Comparison of ENCODE assay signal across 16 cellular contexts in genomic region chr5:157189223-157189622, GRCh38. TPM values are rescaled to one million over a fixed set of nuclear protein-coding genes. Genes with fewer than 3 reads are reported as not detected.
A peak's percentile ranks its signal among the peaks of the same experiment; 100 is the strongest.
DNase-seq lines count a peak whose midpoint lies in the region; ATAC-seq and TF ChIP-seq lines count a peak whose summit lies in the region.
"Had no signal": no experiment of that assay in that cellular context is flagged by ENCODE, and none has a peak within 500 bp of the region (broad histone marks: within the 10 kb centered on the region; RNA-seq: fewer than 3 reads in every experiment).

No MANE protein-coding gene starts in this region.

- no peaks in the 10 kb centered on the region for H3K36me3 ChIP-seq in prostate gland
- H3K36me3 ChIP-seq: ascending aorta, esophagus squamous epithelium, neutrophil had no signal

- TF ChIP-seq POLR2A in prostate gland (IDR thresholded peaks at IDR 0.05): no peak

- no peak for TF ChIP-seq CTCF in prostate gland (IDR thresholded peaks at IDR 0.05)

- H3K27me3 Mint-ChIP-seq in activated CD8-positive, alpha-beta T cell treated with anti-CD3 and anti-CD28 coated beads, Interleukin-2, amount 10 ng/mL, durations not matched to agents 7 days and 5 days (ENCODE audit: low read depth): no peaks in the 10 kb centered on the region

- H3K9me3 ChIP-seq in prostate gland: no peaks in the 10 kb centered on the region
- H3K9me3 ChIP-seq: ascending aorta, esophagus squamous epithelium, neutrophil had no signal

- peak; percentile 57 for ATAC-seq in HG02763 (IDR thresholded peaks at IDR 0.05; ENCODE audit: unreplicated experiment)
- ATAC-seq in activated CD8-positive, alpha-beta T cell treated with anti-CD3 and anti-CD28 coated beads, Interleukin-2, amount 10 ng/mL, durations not matched to agents 7 days and 5 days: no peak

- peak overlapping the region; percentile 99 for H3K4me3 Mint-ChIP-seq in activated CD8-positive, alpha-beta T cell treated with anti-CD3 and anti-CD28 coated beads, Interleukin-2, amount 10 ng/mL, durations not matched to agents 7 days and 5 days

- DNase-seq in activated CD8-positive, alpha-beta memory T cell treated with anti-CD3 and anti-CD28 coated beads for 24 hours: peak; percentile 76
- DNase-seq in activated CD8-positive, alpha-beta memory T cell treated with anti-CD3 and anti-CD28 coated beads, Interleukin-2, amount 50 U/mL, for 48 hours: no peak
- DNase-seq in activated CD8-positive, alpha-beta T cell treated with anti-CD3 and anti-CD28 coated beads, Interleukin-2, amount 10 ng/mL, durations not matched to agents 7 days and 5 days: peak; percentile 41
- peak; percentile 69 for DNase-seq in stimulated activated CD4-positive, alpha-beta T cell treated with anti-CD3 and anti-CD28 coated beads, Interleukin-4, amount 100 ng/mL, for 24 hours
- DNase-seq in NCI-H2227 treated with DMSO at 0.1 percent for 48 hours (lab: John Stamatoyannopoulos, UW) (no peak), caudate nucleus (lab: John Stamatoyannopoulos, UW) (no peak), prostate gland (ENCODE audit: low spot score) (no peak)
- DNase-seq: esophagus squamous epithelium, GF-D8, NCI-H146, OCI-M1, trophoblast cell had no signal

- H3K27ac ChIP-seq in caudate nucleus (ENCODE audit: low read depth, low read length): no peak overlapping the region
- no peak overlapping the region for H3K27ac ChIP-seq in prostate gland
- H3K27ac ChIP-seq: ascending aorta, esophagus squamous epithelium, neutrophil had no signal

- CTCF ChIA-PET in activated CD8-positive, alpha-beta T cell treated with anti-CD3 and anti-CD28 coated beads, Interleukin-2, amount 10 ng/mL, durations not matched to agents 7 days and 5 days (lab: Charles Lee): interaction anchor here (0.6 to 13.4 kb wide), 11 partner anchors 9 to 269 kb away, joined by 3 to 162 read pairs (median 6); partner anchors contain the start of gene ITK

- POLR2A ChIA-PET in activated CD8-positive, alpha-beta T cell treated with anti-CD3 and anti-CD28 coated beads, Interleukin-2, amount 10 ng/mL, durations not matched to agents 7 days and 5 days (lab: Charles Lee): interaction anchor here (0.7 to 16.5 kb wide), 19 partner anchors 6 to 84 kb away, joined by 3 to 176 read pairs (median 9); partner anchors contain the start of genes HAVCR2, ITK and MED7

- H3K27me3 ChIP-seq in prostate gland (replicated peaks; ENCODE audit: insufficient read depth): no peaks in the 10 kb centered on the region
- H3K27me3 ChIP-seq: ascending aorta had no signal

- H3K4me1 Mint-ChIP-seq in activated CD8-positive, alpha-beta T cell treated with anti-CD3 and anti-CD28 coated beads, Interleukin-2, amount 10 ng/mL, durations not matched to agents 7 days and 5 days (ENCODE audit: low read depth): peaks cover 79% of the 10 kb centered on the region

- intact Hi-C loops in prostate gland (cut with DNase I): no loop called here

- H3K4me3 ChIP-seq in prostate gland: no peak overlapping the region
- H3K4me3 ChIP-seq: ascending aorta, esophagus squamous epithelium had no signal

- H3K4me1 ChIP-seq in prostate gland (replicated peaks): no peaks in the 10 kb centered on the region
- H3K4me1 ChIP-seq: ascending aorta, esophagus squamous epithelium had no signal

- 86% methylated on average over 7 of the region's 7 CpGs for WGBS in prostate gland

- H3K9me3 Mint-ChIP-seq in activated CD8-positive, alpha-beta T cell treated with anti-CD3 and anti-CD28 coated beads, Interleukin-2, amount 10 ng/mL, durations not matched to agents 7 days and 5 days (ENCODE audit: insufficient read depth): no peaks in the 10 kb centered on the region

- H3K36me3 Mint-ChIP-seq in activated CD8-positive, alpha-beta T cell treated with anti-CD3 and anti-CD28 coated beads, Interleukin-2, amount 10 ng/mL, durations not matched to agents 7 days and 5 days (ENCODE audit: low read depth): peaks cover 91% of the 10 kb centered on the region

- H3K27ac Mint-ChIP-seq in activated CD8-positive, alpha-beta T cell treated with anti-CD3 and anti-CD28 coated beads, Interleukin-2, amount 10 ng/mL, durations not matched to agents 7 days and 5 days: peak overlapping the region; percentile 82

RNA-seq across cellular contexts. Expression of gene ITK, which starts 8.6 kb away (rescaled TPM):
- total RNA-seq in activated CD8-positive, alpha-beta T cell treated with anti-CD3 and anti-CD28 coated beads, Interleukin-2, amount 10 ng/mL, durations not matched to agents 7 days and 5 days: 100 to 1,000 TPM; 254 to 263 TPM
- total RNA-seq in prostate gland: 1 to 10 TPM; 2.2 to 5.6 TPM
- total RNA-seq: A673 had no signal

RNA-seq across cellular contexts. Expression of gene GARIN3, which starts 23.2 kb away (rescaled TPM):
- total RNA-seq in activated CD8-positive, alpha-beta T cell treated with anti-CD3 and anti-CD28 coated beads, Interleukin-2, amount 10 ng/mL, durations not matched to agents 7 days and 5 days: not detected
- total RNA-seq in prostate gland: under 1 TPM in 1 of 2 donors, not detected in 1; 0.97 TPM
- total RNA-seq: A673, ascending aorta, esophagus squamous epithelium had no signal

RNA-seq across cellular contexts. Expression of gene MED7, which starts 46.6 kb away (rescaled TPM):
- total RNA-seq in activated CD8-positive, alpha-beta T cell treated with anti-CD3 and anti-CD28 coated beads, Interleukin-2, amount 10 ng/mL, durations not matched to agents 7 days and 5 days: 10 to 100 TPM; 13.1 to 13.9 TPM
- total RNA-seq in prostate gland: 10 to 100 TPM; 10.7 to 11.1 TPM

Comparison
In these comparisons a context has a peak if more than half of its experiments do, and no peak if none do; other contexts are left out.
1. DNase-seq: peak in activated CD8-positive, alpha-beta memory T cell treated with anti-CD3 and anti-CD28 coated beads for 24 hours (single experiment), activated CD8-positive, alpha-beta T cell treated with anti-CD3 and anti-CD28 coated beads, Interleukin-2, amount 10 ng/mL, durations not matched to agents 7 days and 5 days (single experiment) and stimulated activated CD4-positive, alpha-beta T cell treated with anti-CD3 and anti-CD28 coated beads, Interleukin-4, amount 100 ng/mL, for 24 hours (single experiment); none in activated CD8-positive, alpha-beta memory T cell treated with anti-CD3 and anti-CD28 coated beads, Interleukin-2, amount 50 U/mL, for 48 hours (single experiment), NCI-H2227 treated with DMSO at 0.1 percent for 48 hours (single experiment), caudate nucleus (0 of 61) and prostate gland (single experiment).
2. RNA of gene ITK, which starts 8.6 kb away (total RNA-seq): 254 to 263 TPM in activated CD8-positive, alpha-beta T cell treated with anti-CD3 and anti-CD28 coated beads, Interleukin-2, amount 10 ng/mL, durations not matched to agents 7 days and 5 days; 2.2 to 5.6 TPM in prostate gland; every median in the first group is over 10 times any median in the second.